In genomic region chr11:15143855-15144254, GRCh38 we compare ENCODE assay signal across 26 cellular contexts. TPM values are rescaled to one million over a fixed set of nuclear protein-coding genes. Genes with fewer than 3 reads are reported as not detected.
"Had no signal": no experiment of that assay in that cellular context is flagged by ENCODE, and none has a peak within 500 bp of the region (broad histone marks: within the 10 kb centered on the region; RNA-seq: fewer than 3 reads in every experiment).

No MANE protein-coding gene starts in this region.

- FAIRE-seq: astrocyte had no signal

- H3K9me3 ChIP-seq: esophagus muscularis mucosa, gastrocnemius medialis, heart left ventricle had no signal

- H3K4me3 ChIP-seq: coronary artery, dorsolateral prefrontal cortex, esophagus muscularis mucosa, gastrocnemius medialis, heart left ventricle had no signal

- H3K36me3 ChIP-seq: brain microvascular endothelial cell, esophagus muscularis mucosa, gastrocnemius medialis, heart left ventricle had no signal

- H3K4me1 ChIP-seq: foreskin keratinocyte, gastrocnemius medialis had no signal

- H3K27ac ChIP-seq: brain microvascular endothelial cell, coronary artery, dorsolateral prefrontal cortex, esophagus muscularis mucosa, foreskin keratinocyte, gastrocnemius medialis, heart left ventricle had no signal

- H3K27me3 ChIP-seq: brain microvascular endothelial cell, esophagus muscularis mucosa, gastrocnemius medialis, heart left ventricle had no signal

- DNase-seq: activated CD4-positive, alpha-beta memory T cell treated with anti-CD3 and anti-CD28 coated beads, Interleukin-2, amount 10 ng/mL, durations not matched to agents 7 days and 5 days; activated CD4-positive, alpha-beta T cell treated with anti-CD3 and anti-CD28 coated beads for 1 hour; activated CD4-positive, alpha-beta T cell treated with anti-CD3 and anti-CD28 coated beads for 4 hours; activated CD4-positive, alpha-beta T cell treated with anti-CD3 and anti-CD28 coated beads, Interleukin-2, amount 10 ng/mL, durations not matched to agents 7 days and 5 days; activated CD4-positive, alpha-beta T cell treated with anti-CD3 and anti-CD28 coated beads, Interleukin-2, amount 50 U/mL, for 4 hours; activated CD8-positive, alpha-beta memory T cell treated with anti-CD3 and anti-CD28 coated beads, Interleukin-2, amount 50 U/mL, for 48 hours; activated gamma-delta T cell; activated naive CD4-positive, alpha-beta T cell; activated naive CD4-positive, alpha-beta T cell treated with anti-CD3 and anti-CD28 coated beads, Interleukin-2, amount 10 ng/mL, durations not matched to agents 7 days and 5 days; activated T-cell treated with anti-CD3 and anti-CD28 coated beads for 4 hours; activated T-cell treated with anti-CD3 and anti-CD28 coated beads, Interleukin-2, amount 50 U/mL, for 24 hours; activated T-cell treated with anti-CD3 and anti-CD28 coated beads, Interleukin-2, amount 50 U/mL, for 72 hours; amniotic stem cell; anterior cingulate cortex; brain microvascular endothelial cell; dorsolateral prefrontal cortex; effector memory CD4-positive, alpha-beta T cell; endodermal cell; foreskin keratinocyte; gastrocnemius medialis; glutamatergic neuron; heart left ventricle; T-helper 2 cell had no signal

- ATAC-seq: activated T-cell treated with anti-CD3 and anti-CD28 coated beads, Interleukin-2, amount 50 U/mL, for 72 hours; foreskin keratinocyte; gastrocnemius medialis; heart left ventricle had no signal

RNA-seq across cellular contexts. Expression of gene INSC, which starts 29.1 kb away (rescaled TPM):
- total RNA-seq: astrocyte, endodermal cell, gastrocnemius medialis had no signal
- polyA plus RNA-seq: foreskin keratinocyte had no signal
